ENCODE assay signal across 16 cellular contexts in genomic region chr1:19087737-19088594, GRCh38.
A peak's percentile ranks its signal among the peaks of the same experiment; 100 is the strongest.
DNase-seq lines count a peak whose midpoint lies in the region; ATAC-seq, FAIRE-seq and TF ChIP-seq lines count a peak whose summit lies in the region.
"Had no signal": no experiment of that assay in that cellular context is flagged by ENCODE, and none has a peak within 500 bp of the region (broad histone marks: within the 10 kb centered on the region; RNA-seq: fewer than 3 reads in every experiment).

No MANE protein-coding gene starts in this region.

- no peak for TF ChIP-seq POLR2A in thyroid gland (IDR thresholded peaks at IDR 0.05)

- no peaks in the 10 kb centered on the region for H3K9me3 ChIP-seq in thyroid gland
- H3K9me3 ChIP-seq: upper lobe of left lung had no signal

- peak overlapping the region; percentile 34 for H3K27ac Mint-ChIP-seq in activated naive CD4-positive, alpha-beta T cell treated with anti-CD3 and anti-CD28 coated beads, Interleukin-2, amount 10 ng/mL, durations not matched to agents 7 days and 5 days

- peak overlapping the region; percentile 1 to 94 (median 77) for H3K27ac ChIP-seq in thyroid gland
- H3K27ac ChIP-seq: cardiac muscle cell, KMS-11 had no signal

- CTCF ChIA-PET in activated naive CD4-positive, alpha-beta T cell treated with anti-CD3 and anti-CD28 coated beads, Interleukin-2, amount 10 ng/mL, durations not matched to agents 7 days and 5 days (lab: Charles Lee) = interaction anchor here (0.7 to 1.3 kb wide), 5 partner anchors 9 to 213 kb away, joined by 3 to 4 read pairs (median 3); no protein-coding TSS in a partner anchor

- peaks cover 21 to 40% of the 10 kb centered on the region in 2 donors for H3K4me1 ChIP-seq in thyroid gland

- no peak for DNase-seq in activated naive CD4-positive, alpha-beta T cell treated with anti-CD3 and anti-CD28 coated beads, Interleukin-2, amount 10 ng/mL, durations not matched to agents 7 days and 5 days
- DNase-seq in activated naive CD4-positive, alpha-beta T cell (lab: John Stamatoyannopoulos, UW) = no peak
- DNase-seq in RCC 7860 (ENCODE audit: low spot score) (peak; percentile 25), glomerular visceral epithelial cell (ENCODE audit: extremely low spot score) (peak; percentile 70), thyroid gland (peak; percentile 43 to 48), middle frontal gyrus (ENCODE audit: extremely low spot score, low spot score) (no peak)
- DNase-seq: activated CD8-positive, alpha-beta memory T cell treated with anti-CD3 and anti-CD28 coated beads, Interleukin-2, amount 50 U/mL, for 48 hours; midbrain; NCI-H2029 treated with DMSO at 0.1 percent for 48 hours; retina had no signal

- H3K36me3 Mint-ChIP-seq in activated naive CD4-positive, alpha-beta T cell treated with anti-CD3 and anti-CD28 coated beads, Interleukin-2, amount 10 ng/mL, durations not matched to agents 7 days and 5 days = peaks cover 72% of the 10 kb centered on the region

- no peak for TF ChIP-seq CTCF in thyroid gland (IDR thresholded peaks at IDR 0.05)

- H3K36me3 ChIP-seq in thyroid gland = peaks cover 61 to 73% of the 10 kb centered on the region in 2 donors

- intact Hi-C loops in thyroid gland (cut with DNase I) = loop anchor here (10.0 kb wide), 1 partner anchor 113 kb away; no protein-coding TSS in a partner anchor

- ATAC-seq in GM19324 (IDR thresholded peaks at IDR 0.05; ENCODE audit: low FRiP score, unreplicated experiment) (no peak), GM21619 (IDR thresholded peaks at IDR 0.05; ENCODE audit: unreplicated experiment) (no peak)
- ATAC-seq: HCT116 had no signal

- H3K4me3 ChIP-seq in thyroid gland (replicated peaks in 1 of 3) = no peak overlapping the region
- H3K4me3 ChIP-seq: cardiac muscle cell, upper lobe of left lung had no signal

- no peaks in the 10 kb centered on the region for H3K27me3 ChIP-seq in thyroid gland
- H3K27me3 ChIP-seq: cardiac muscle cell, upper lobe of left lung had no signal

- peaks cover 5% of the 10 kb centered on the region for H3K4me1 Mint-ChIP-seq in activated naive CD4-positive, alpha-beta T cell treated with anti-CD3 and anti-CD28 coated beads, Interleukin-2, amount 10 ng/mL, durations not matched to agents 7 days and 5 days

- H3K4me3 Mint-ChIP-seq in activated naive CD4-positive, alpha-beta T cell treated with anti-CD3 and anti-CD28 coated beads, Interleukin-2, amount 10 ng/mL, durations not matched to agents 7 days and 5 days = no peak overlapping the region

- no peak for FAIRE-seq in RCC 7860 (lab: Jason Lieb, UNC)

- 75 to 83% methylated on average over 8 to 9 of the region's 9 CpGs for WGBS in thyroid gland, 2 donors

- no peaks in the 10 kb centered on the region for H3K9me3 Mint-ChIP-seq in activated naive CD4-positive, alpha-beta T cell treated with anti-CD3 and anti-CD28 coated beads, Interleukin-2, amount 10 ng/mL, durations not matched to agents 7 days and 5 days

- H3K27me3 Mint-ChIP-seq in activated naive CD4-positive, alpha-beta T cell treated with anti-CD3 and anti-CD28 coated beads, Interleukin-2, amount 10 ng/mL, durations not matched to agents 7 days and 5 days = no peaks in the 10 kb centered on the region

Comparison
In these comparisons a context has a peak if more than half of its experiments do, and no peak if none do; other contexts are left out.
1. DNase-seq: peak in RCC 7860 (single experiment), glomerular visceral epithelial cell (single experiment) and thyroid gland (2 of 2); none in activated naive CD4-positive, alpha-beta T cell treated with anti-CD3 and anti-CD28 coated beads, Interleukin-2, amount 10 ng/mL, durations not matched to agents 7 days and 5 days (single experiment), activated naive CD4-positive, alpha-beta T cell (0 of 4) and middle frontal gyrus (single experiment).